ENCODE assay signal across 8 cellular contexts in genomic region chr15:99704444-99704838, GRCh38. TPM values are rescaled to one million over a fixed set of nuclear protein-coding genes. Genes with fewer than 3 reads are reported as not detected.
A peak's percentile ranks its signal among the peaks of the same experiment; 100 is the strongest.
DNase-seq lines count a peak whose midpoint lies in the region; ATAC-seq and TF ChIP-seq lines count a peak whose summit lies in the region.

No MANE protein-coding gene starts in this region.

- H3K4me1 ChIP-seq in Panc1 (ENCODE audit: control insufficient read depth, insufficient read depth, low read length) (peaks cover 15% of the 10 kb centered on the region; the same call in 1 of the 2 replicates), suprapubic skin (peaks cover 41% of the 10 kb centered on the region)

- 29% methylated on average over 3 of the region's 3 CpGs for WGBS in suprapubic skin

- TF ChIP-seq CTCF in LNCAP (IDR thresholded peaks at IDR 0.05) (peak; percentile 63), Panc1 (IDR thresholded peaks at IDR 0.05) (peak; percentile 67), suprapubic skin (IDR thresholded peaks at IDR 0.05) (peak; percentile 63 to 70)

- H3K36me3 ChIP-seq in H7 (replicated peaks; ENCODE audit: control insufficient read depth, insufficient read depth, low read length) (no peaks in the 10 kb centered on the region), Panc1 (ENCODE audit: control insufficient read depth, insufficient read depth, low read length) (no peaks in the 10 kb centered on the region), suprapubic skin (no peaks in the 10 kb centered on the region)

- TF ChIP-seq POLR2A in suprapubic skin (IDR thresholded peaks at IDR 0.05): no peak

- ATAC-seq in Panc1: peak; percentile 97
- ATAC-seq in left lobe of liver: peak; percentile 79

- H3K9me3 ChIP-seq in Panc1 (ENCODE audit: control insufficient read depth, insufficient read depth, low read depth, low read length) (no peaks in the 10 kb centered on the region), suprapubic skin (no peaks in the 10 kb centered on the region)

- H3K4me3 ChIP-seq in H7 (ENCODE audit: insufficient read depth, low read depth, low read length) (no peak overlapping the region), Panc1 (ENCODE audit: low read depth in 2 of 2, low read length in 2 of 2) (no peak overlapping the region), suprapubic skin (no peak overlapping the region)

- no TSS peak for BruUV-seq in Panc1 (replicated peaks; lab: Mats Ljungman, UMichigan)

- POLR2A ChIA-PET in Panc1 (lab: Charles Lee): interaction anchor here (0.5 to 0.9 kb wide), 2 partner anchors 29 kb away, joined by 3 read pairs; partner anchors contain the start of gene LYSMD4

- H3K27me3 ChIP-seq in H7 (ENCODE audit: control insufficient read depth, insufficient read depth, low read length) (no peaks in the 10 kb centered on the region), Panc1 (ENCODE audit: control insufficient read depth, insufficient read depth, low read length) (no peaks in the 10 kb centered on the region), suprapubic skin (no peaks in the 10 kb centered on the region)

- TF ChIP-seq EP300 in suprapubic skin (IDR thresholded peaks at IDR 0.05): no peak

- H3K27ac ChIP-seq in Panc1 (ENCODE audit: low read length) (peak overlapping the region; percentile 72; the same call in 1 of the 2 replicates), suprapubic skin (no peak overlapping the region)

- in situ Hi-C loops in Panc1 (cut with HindIII; ENCODE audit: low pct_unique_long_range_greater_than_20kb, low sequenced_read_pairs): no loop called here

- CTCF ChIA-PET in Panc1 (lab: Charles Lee): interaction anchor here (0.6 to 1.8 kb wide), 26 partner anchors 11 to 437 kb away, joined by 3 to 27 read pairs (median 4); partner anchors contain the start of gene LYSMD4

- intact Hi-C loops in Panc1 (cut with micrococcal nuclease; ENCODE audit: unreplicated experiment): loop anchor here (5.0 to 10.0 kb wide), 3 partner anchors 137 to 432 kb away; partner anchors contain the start of gene MEF2A

- peak; percentile 20 for DNase-seq in stimulated activated CD8-positive, alpha-beta memory T cell treated with anti-CD3 and anti-CD28 coated beads, Interleukin-12 subunit alpha, Interleukin-12 subunit beta, amount 100 ng/mL, for 1 hour (ENCODE audit: low read depth)
- DNase-seq in stimulated activated CD8-positive, alpha-beta memory T cell treated with anti-CD3 and anti-CD28 coated beads, Interleukin-4, amount 100 ng/mL, for 48 hours: no peak
- DNase-seq in H7 (peak; percentile 62), Panc1 (ENCODE audit: low read depth, low spot score) (peak; percentile 84), cerebellum (ENCODE audit: low spot score) (peak; percentile 69), left lobe of liver (ENCODE audit: low spot score) (no peak), suprapubic skin (ENCODE audit: low spot score in 2 of 2) (no peak)

RNA-seq across cellular contexts. Expression of gene LYSMD4, which starts 28.8 kb away (rescaled TPM):
- 6.4 and 8.3 TPM in 2 replicates for total RNA-seq in H7 (2014; rRNA removed; shearing (Covaris generic))
- total RNA-seq in Panc1 (2021; ENCODE audit: unreplicated experiment): 8.9 TPM
- polyA plus RNA-seq in Panc1 (2012; ENCODE audit: insufficient read length): 6.4 TPM
- 16.7 TPM for total RNA-seq in cerebellum
- total RNA-seq in left lobe of liver: 3.3 TPM
- 10 to 100 TPM; 19.7 to 52.8 (median 35.0) TPM for total RNA-seq in suprapubic skin

Comparison
In these comparisons a context has a peak if more than half of its experiments do, and no peak if none do; other contexts are left out.
1. DNase-seq: peak in stimulated activated CD8-positive, alpha-beta memory T cell treated with anti-CD3 and anti-CD28 coated beads, Interleukin-12 subunit alpha, Interleukin-12 subunit beta, amount 100 ng/mL, for 1 hour (single experiment), H7 (single experiment), Panc1 (single experiment) and cerebellum (single experiment); none in stimulated activated CD8-positive, alpha-beta memory T cell treated with anti-CD3 and anti-CD28 coated beads, Interleukin-4, amount 100 ng/mL, for 48 hours (single experiment), left lobe of liver (single experiment) and suprapubic skin (0 of 2).
2. Peak in every context shown above with its lines, with median percentiles within 50 percentile points of each other: CTCF ChIP-seq.